Comparison of ENCODE assay signal across 8 cellular contexts in the genomic region with DNA sequence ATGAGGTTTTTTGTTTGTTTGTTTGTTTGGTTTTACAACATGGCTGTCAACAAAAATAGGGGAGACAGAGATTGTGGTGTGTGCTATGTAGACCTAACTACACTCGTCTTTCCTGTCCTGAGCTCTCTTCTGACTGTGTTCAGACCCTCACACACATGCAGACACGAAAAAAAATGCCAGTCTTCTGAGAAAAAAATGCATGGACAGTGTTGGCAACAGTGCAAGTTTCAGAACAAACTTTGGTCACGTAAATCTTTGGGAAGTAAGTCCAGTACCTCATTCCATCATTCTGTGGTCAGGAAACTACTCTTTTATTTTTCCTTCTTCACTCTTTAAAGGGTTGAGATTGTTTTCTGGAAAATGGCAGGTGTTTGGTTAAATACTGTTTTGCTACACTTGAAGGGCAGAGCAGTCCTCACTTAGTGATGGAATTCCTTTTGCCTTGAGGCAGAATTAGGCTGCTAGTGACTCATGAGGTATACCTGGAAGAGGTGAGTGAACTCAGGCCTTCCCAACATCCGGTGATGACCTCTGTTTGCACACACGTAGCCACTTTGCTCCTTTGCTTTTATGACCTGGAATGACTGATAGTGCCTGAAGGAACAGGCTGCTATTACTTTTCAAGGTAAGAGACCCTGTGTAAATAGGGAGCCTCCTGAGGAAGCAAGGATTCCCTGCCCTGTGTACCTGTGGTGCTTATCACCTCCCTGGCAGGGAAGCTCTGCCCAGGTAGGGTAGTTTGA.
DNase-seq lines count a peak whose midpoint lies in the region; ATAC-seq and TF ChIP-seq lines count a peak whose summit lies in the region.

No MANE protein-coding gene starts in this region.

- H3K27ac ChIP-seq in mucosa of rectum (ENCODE audit: low read depth in 2 of 2, low read length in 2 of 2) = peak overlapping the region; percentile 18 to 46
- no peak overlapping the region for H3K27ac ChIP-seq in WERI-Rb-1

- no peaks in the 10 kb centered on the region for H3K9me3 ChIP-seq in mucosa of rectum (ENCODE audit: control insufficient read depth in 2 of 2, low read length in 2 of 2)
- no peaks in the 10 kb centered on the region for H3K9me3 ChIP-seq in WERI-Rb-1 (ENCODE audit: severe bottlenecking)

- peaks cover 15 to 17% of the 10 kb centered on the region in 2 donors for H3K4me1 ChIP-seq in mucosa of rectum (ENCODE audit: control insufficient read depth in 2 of 2, insufficient read depth in 2 of 2, low read length in 2 of 2)

- H3K4me3 ChIP-seq in mucosa of rectum (ENCODE audit: low read length in 2 of 2) (peak overlapping the region in 1 of 2 donors; percentile 35), WERI-Rb-1 (ENCODE audit: low read depth, low read length) (no peak overlapping the region)

- no peak overlapping the region for H3K9ac ChIP-seq in mucosa of rectum (ENCODE audit: low read depth in 1 of 2, low read length in 2 of 2)

- no peaks in the 10 kb centered on the region for H3K27me3 ChIP-seq in mucosa of rectum (ENCODE audit: control insufficient read depth in 2 of 2, insufficient read depth in 2 of 2, low read length in 2 of 2)
- H3K27me3 ChIP-seq in WERI-Rb-1 (ENCODE audit: insufficient read depth, low read depth, severe bottlenecking) = no peaks in the 10 kb centered on the region

- DNase-seq in Caki2 (ENCODE audit: low read depth) (peak; percentile 44), HT1080 (ENCODE audit: low read depth) (peak; percentile 55), amniotic epithelial cell (ENCODE audit: low read depth) (peak; percentile 20), NCI-H510A treated with DMSO at 0.1 percent for 48 hours (lab: John Stamatoyannopoulos, UW) (no peak), WERI-Rb-1 (no peak)

- no peak for TF ChIP-seq CTCF in WERI-Rb-1 (IDR thresholded peaks at IDR 0.05; ENCODE audit: low read depth, low read length)

- H3K36me3 ChIP-seq in mucosa of rectum (ENCODE audit: control insufficient read depth in 2 of 2, insufficient read depth in 2 of 2, low read length in 2 of 2) (no peaks in the 10 kb centered on the region), WERI-Rb-1 (peaks cover 8% of the 10 kb centered on the region; the same call in 1 of the 2 replicates)

- ATAC-seq in GM21723 (IDR thresholded peaks at IDR 0.05; ENCODE audit: unreplicated experiment) = no peak
- no peak for ATAC-seq in GM21528 (IDR thresholded peaks at IDR 0.05; ENCODE audit: low FRiP score, unreplicated experiment)

- in situ Hi-C loops in Caki2 (cut with HindIII; ENCODE audit: low pct_unique_long_range_greater_than_20kb, low sequenced_read_pairs) = no loop called here

Comparison
In these comparisons a context has a peak if more than half of its experiments do, and no peak if none do; other contexts are left out.
1. DNase-seq: peak in Caki2 (single experiment), HT1080 (single experiment) and amniotic epithelial cell (single experiment); none in NCI-H510A treated with DMSO at 0.1 percent for 48 hours (single experiment) and WERI-Rb-1 (single experiment).